9 cellular contexts compared by ENCODE assay signal in genomic region chr2:20224716-20225293, GRCh38. TPM values are rescaled to one million over a fixed set of nuclear protein-coding genes. Genes with fewer than 3 reads are reported as not detected.
DNase-seq lines count a peak whose midpoint lies in the region; ATAC-seq, FAIRE-seq and TF ChIP-seq lines count a peak whose summit lies in the region.
"Had no signal": no experiment of that assay in that cellular context is flagged by ENCODE, and none has a peak within 500 bp of the region (broad histone marks: within the 10 kb centered on the region; RNA-seq: fewer than 3 reads in every experiment).

A gene with protein sequence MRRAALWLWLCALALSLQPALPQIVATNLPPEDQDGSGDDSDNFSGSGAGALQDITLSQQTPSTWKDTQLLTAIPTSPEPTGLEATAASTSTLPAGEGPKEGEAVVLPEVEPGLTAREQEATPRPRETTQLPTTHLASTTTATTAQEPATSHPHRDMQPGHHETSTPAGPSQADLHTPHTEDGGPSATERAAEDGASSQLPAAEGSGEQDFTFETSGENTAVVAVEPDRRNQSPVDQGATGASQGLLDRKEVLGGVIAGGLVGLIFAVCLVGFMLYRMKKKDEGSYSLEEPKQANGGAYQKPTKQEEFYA (minus strand): TSS chr2:20225130. CDS start chr2:20224867, 263 bp downstream.

- no peak for TF ChIP-seq EP300 in K562 (IDR thresholded peaks at IDR 0.05; ENCODE audit: low read length)

- H3K9me1 ChIP-seq in K562 (ENCODE audit: control insufficient read depth, insufficient read depth, low read length): no peaks in the 10 kb centered on the region

- ATAC-seq in K562: peak; percentile 70
- no peak for ATAC-seq in GM19452 (IDR thresholded peaks at IDR 0.05; ENCODE audit: unreplicated experiment)

- TF ChIP-seq CTCF in HFF-Myc (IDR thresholded peaks at IDR 0.05; ENCODE audit: low read depth, low read length, missing control alignments) (no peak), K562 (IDR thresholded peaks at IDR 0.05 in 2 of 3, conservative IDR thresholded peaks at IDR 0.05 in 1 of 3; ENCODE audit: insufficient read depth in 2 of 3, low read depth in 1 of 3, low read length in 3 of 3) (no peak)

- DNase-seq in NCI-H1436 (lab: John Stamatoyannopoulos, UW) (peak; percentile 13), NCI-H1436 treated with DMSO at 0.1 percent for 48 hours (lab: John Stamatoyannopoulos, UW) (no peak), HFF-Myc (ENCODE audit: extremely low read depth, low read depth) (no peak), NCI-H2227 treated with DMSO at 0.1 percent for 48 hours (lab: John Stamatoyannopoulos, UW) (peak; percentile 66), K562 (ENCODE audit: extremely low read depth in 1 of 4, low spot score in 3 of 4) (peak; percentile 39 to 64 (median 42)), iPS-NIHi11 (ENCODE audit: low spot score) (peak; percentile 72)
- DNase-seq: DND-41 had no signal

- intact Hi-C loops in K562 (cut with micrococcal nuclease): loop anchor here (1.0 to 5.0 kb wide), 3 partner anchors 90 to 268 kb away; no protein-coding TSS in a partner anchor

- H3K79me2 ChIP-seq in K562 (ENCODE audit: control insufficient read depth, insufficient read depth, low read length): no peaks in the 10 kb centered on the region

- no peak for TF ChIP-seq POLR2A in K562 (conservative IDR thresholded peaks at IDR 0.05)

- H3K27ac ChIP-seq in K562 (ENCODE audit: extremely low read depth, low read depth, low read length) (no peak within 1 kb of the TSS), skin epidermis (peak within 1 kb of the TSS; percentile 79 to 98 (median 91))

- in situ Hi-C loops in K562 (cut with MboI): loop anchor here (10.0 kb wide), 1 partner anchor 90 kb away; no protein-coding TSS in a partner anchor

- peaks cover 15 to 66% of the 10 kb centered on the region in 2 experiments; a peak in 3 of 5 replicates for H3K27me3 ChIP-seq in K562 (ENCODE audit: control insufficient read depth in 2 of 2, insufficient read depth in 2 of 2, low read length in 2 of 2)

- CTCF ChIA-PET in K562 (lab: Yijun Ruan, JAX; ENCODE audit: low intra/inter-chr PET ratio): interaction anchor here (0.8 to 2.0 kb wide), 3 partner anchors 68 to 269 kb away, joined by 3 to 15 read pairs (median 4); no protein-coding TSS in a partner anchor

- POLR2A ChIA-PET in K562 (lab: Yijun Ruan, JAX): interaction anchor here (0.6 to 1.4 kb wide), 2 partner anchors 15 to 20 kb away, joined by 3 read pairs; no protein-coding TSS in a partner anchor

- peak within 1 kb of the TSS; percentile 85 for H2AFZ ChIP-seq in K562 (ENCODE audit: low read depth, low read length)

- no peaks in the 10 kb centered on the region for H3K9me3 ChIP-seq in K562 (replicated peaks; ENCODE audit: control insufficient read depth, insufficient read depth, low read depth, low read length)

- BruUV-seq in K562 (replicated peaks; lab: Mats Ljungman, UMichigan): no TSS peak

- H3K4me1 ChIP-seq in K562 (replicated peaks in 1 of 2; ENCODE audit: control insufficient read depth in 2 of 2, insufficient read depth in 2 of 2, low read length in 2 of 2): peaks cover 0 to 29% of the 10 kb centered on the region in 2 experiments; a peak in 2 of 5 replicates

- no peaks in the 10 kb centered on the region for H3K36me3 ChIP-seq in K562 (ENCODE audit: control insufficient read depth, insufficient read depth, low read length)

- H3K4me3 ChIP-seq in HFF-Myc (replicated peaks; ENCODE audit: low read depth, low read length) (peak within 1 kb of the TSS; percentile 81), K562 (peak within 1 kb of the TSS; percentile 47), skin epidermis (peak within 1 kb of the TSS; percentile 56 to 77 (median 64))

- peak within 1 kb of the TSS in 1 of 2 experiments; percentile 86; a peak in 2 of 4 replicates for H3K9ac ChIP-seq in K562 (ENCODE audit: insufficient read depth in 1 of 2, low read depth in 2 of 2, low read length in 2 of 2)

- WGBS in K562 (ENCODE audit: insufficient coverage, low coverage, missing lambda C conversion rate): 0% methylated on average over 8 of the region's 65 CpGs

- no peak for FAIRE-seq in K562 (lab: Jason Lieb, UNC)

- no peaks in the 10 kb centered on the region for H4K20me1 ChIP-seq in K562 (replicated peaks; ENCODE audit: control insufficient read depth, insufficient read depth, low read length)

- H3K4me2 ChIP-seq in K562 (ENCODE audit: insufficient read depth, low read length): peak within 1 kb of the TSS; percentile 72

- TF ChIP-seq RAD21 in K562 (CRISPR knock-in tag; conservative IDR thresholded peaks at IDR 0.05 in 1 of 2, IDR thresholded peaks at IDR 0.05 in 1 of 2): no peak

TF ChIP-seq in K562, 482 proteins besides CTCF, POLR2A, EP300 and RAD21 (continues in another document):
- TF ChIP-seq ZNF274 (IDR thresholded peaks at IDR 0.05; ENCODE audit: borderline replicate concordance, low read depth, low read length) (no peak), ZKSCAN1 (IDR thresholded peaks at IDR 0.05; ENCODE audit: low read depth, low read length) (no peak), RBM17 (IDR thresholded peaks at IDR 0.05; ENCODE audit: borderline replicate concordance, low read depth, low read length) (no peak), NONO (IDR thresholded peaks at IDR 0.05; ENCODE audit: low read depth in 2 of 2, low read length in 1 of 2) (0 out of 4 replicates have a peak, but pooled peaks of 1 of the 2 experiments have one; percentile 32), MAFF (IDR thresholded peaks at IDR 0.05; ENCODE audit: low read length) (no peak)
- TF ChIP-seq, protein P1, sequence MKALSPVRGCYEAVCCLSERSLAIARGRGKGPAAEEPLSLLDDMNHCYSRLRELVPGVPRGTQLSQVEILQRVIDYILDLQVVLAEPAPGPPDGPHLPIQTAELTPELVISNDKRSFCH (CRISPR knock-in tag; IDR thresholded peaks at IDR 0.05): no peak
- TF ChIP-seq, protein P1 (tag; IDR thresholded peaks at IDR 0.05): 0 out of 2 replicates have a peak, but pooled peaks have one; percentile 49
- TF ChIP-seq, protein P2, sequence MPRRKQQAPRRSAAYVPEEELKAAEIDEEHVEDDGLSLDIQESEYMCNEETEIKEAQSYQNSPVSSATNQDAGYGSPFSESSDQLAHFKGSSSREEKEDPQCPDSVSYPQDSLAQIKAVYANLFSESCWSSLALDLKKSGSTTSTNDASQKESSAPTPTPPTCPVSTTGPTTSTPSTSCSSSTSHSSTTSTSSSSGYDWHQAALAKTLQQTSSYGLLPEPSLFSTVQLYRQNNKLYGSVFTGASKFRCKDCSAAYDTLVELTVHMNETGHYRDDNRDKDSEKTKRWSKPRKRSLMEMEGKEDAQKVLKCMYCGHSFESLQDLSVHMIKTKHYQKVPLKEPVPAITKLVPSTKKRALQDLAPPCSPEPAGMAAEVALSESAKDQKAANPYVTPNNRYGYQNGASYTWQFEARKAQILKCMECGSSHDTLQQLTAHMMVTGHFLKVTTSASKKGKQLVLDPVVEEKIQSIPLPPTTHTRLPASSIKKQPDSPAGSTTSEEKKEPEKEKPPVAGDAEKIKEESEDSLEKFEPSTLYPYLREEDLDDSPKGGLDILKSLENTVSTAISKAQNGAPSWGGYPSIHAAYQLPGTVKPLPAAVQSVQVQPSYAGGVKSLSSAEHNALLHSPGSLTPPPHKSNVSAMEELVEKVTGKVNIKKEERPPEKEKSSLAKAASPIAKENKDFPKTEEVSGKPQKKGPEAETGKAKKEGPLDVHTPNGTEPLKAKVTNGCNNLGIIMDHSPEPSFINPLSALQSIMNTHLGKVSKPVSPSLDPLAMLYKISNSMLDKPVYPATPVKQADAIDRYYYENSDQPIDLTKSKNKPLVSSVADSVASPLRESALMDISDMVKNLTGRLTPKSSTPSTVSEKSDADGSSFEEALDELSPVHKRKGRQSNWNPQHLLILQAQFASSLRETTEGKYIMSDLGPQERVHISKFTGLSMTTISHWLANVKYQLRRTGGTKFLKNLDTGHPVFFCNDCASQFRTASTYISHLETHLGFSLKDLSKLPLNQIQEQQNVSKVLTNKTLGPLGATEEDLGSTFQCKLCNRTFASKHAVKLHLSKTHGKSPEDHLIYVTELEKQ (CRISPR knock-in tag; IDR thresholded peaks at IDR 0.05): no peak
- TF ChIP-seq, protein P3, sequence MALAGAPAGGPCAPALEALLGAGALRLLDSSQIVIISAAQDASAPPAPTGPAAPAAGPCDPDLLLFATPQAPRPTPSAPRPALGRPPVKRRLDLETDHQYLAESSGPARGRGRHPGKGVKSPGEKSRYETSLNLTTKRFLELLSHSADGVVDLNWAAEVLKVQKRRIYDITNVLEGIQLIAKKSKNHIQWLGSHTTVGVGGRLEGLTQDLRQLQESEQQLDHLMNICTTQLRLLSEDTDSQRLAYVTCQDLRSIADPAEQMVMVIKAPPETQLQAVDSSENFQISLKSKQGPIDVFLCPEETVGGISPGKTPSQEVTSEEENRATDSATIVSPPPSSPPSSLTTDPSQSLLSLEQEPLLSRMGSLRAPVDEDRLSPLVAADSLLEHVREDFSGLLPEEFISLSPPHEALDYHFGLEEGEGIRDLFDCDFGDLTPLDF (CRISPR knock-in tag; IDR thresholded peaks at IDR 0.05): no peak

RNA-seq across cellular contexts. Expression of the gene that starts here (rescaled TPM):
- total RNA-seq in K562 (2011; cell fraction: chromatin; rRNA removed; ENCODE audit: low replicate concordance): 0.28 and 0.90 TPM in 2 replicates
- 0.39 and 1.3 TPM in 2 replicates for total RNA-seq in K562 (2011; cell fraction: nucleolus; rRNA removed)
- total RNA-seq in K562 (2011; cell fraction: nucleoplasm; rRNA removed): 0.37 and 0.46 TPM in 2 replicates
- total RNA-seq in K562 (2014; rRNA removed): 1.5 and 1.7 TPM in 2 replicates
- 0.35 and 0.40 TPM in 2 replicates for total RNA-seq in K562 (2014; rRNA removed; fragmentation: Illumina TruSeq; extraction: Trizol)
- total RNA-seq in K562 (2015; rRNA removed; fragmentation: Illumina TruSeq; extraction: Trizol): 1.4 and 1.6 TPM in 2 replicates
- total RNA-seq in K562 (2021): 2.7 TPM in 2 replicates
- polyA plus RNA-seq in K562 (2011; rRNA removed): 0.39 and 2.7 TPM in 2 replicates
- polyA plus RNA-seq in K562 (2011; cell fraction: cytosol; rRNA removed): 2.3 and 2.9 TPM in 2 replicates
- 0.34 and 2.7 TPM in 2 replicates for polyA plus RNA-seq in K562 (2011; cell fraction: nucleus; rRNA removed)
- polyA plus RNA-seq in K562 (2012): 0.86 and 0.90 TPM in 2 replicates
- polyA plus RNA-seq in K562 (2014; fragmentation: Illumina TruSeq; extraction: Trizol): 0.49 and 1.2 TPM in 2 replicates
- polyA plus RNA-seq in K562 (2014; fragmentation: Nextera tagmentation; extraction: Ambion mirVana): under 1 TPM; 0.06 to 0.14 TPM
- 1.1 and 1.8 TPM in 2 replicates for polyA plus RNA-seq in K562 (2014; rRNA removed)
- 0.39 and 1.3 TPM in 2 replicates for polyA minus RNA-seq in K562 (2011; rRNA and poly(A)+ RNA removed)
- 0.57 and 3.1 TPM in 2 replicates for polyA minus RNA-seq in K562 (2011; cell fraction: cytosol; rRNA and poly(A)+ RNA removed)
- 0.13 and 0.56 TPM in 2 replicates for polyA minus RNA-seq in K562 (2011; cell fraction: nucleus; rRNA and poly(A)+ RNA removed)

Comparison
In these comparisons a context has a peak if more than half of its experiments do, and no peak if none do; other contexts are left out.
1. DNase-seq: peak in NCI-H1436 (single experiment), NCI-H2227 treated with DMSO at 0.1 percent for 48 hours (single experiment), K562 (4 of 4) and iPS-NIHi11 (single experiment); none in NCI-H1436 treated with DMSO at 0.1 percent for 48 hours (single experiment) and HFF-Myc (single experiment).
2. Peak in every context shown above with its lines, with median percentiles within 50 percentile points of each other: H3K4me3 ChIP-seq.